9 cellular contexts compared by ENCODE assay signal in genomic region chr6:89298680-89299450, GRCh38. TPM values are rescaled to one million over a fixed set of nuclear protein-coding genes. Genes with fewer than 3 reads are reported as not detected.
A peak's percentile ranks its signal among the peaks of the same experiment; 100 is the strongest.
DNase-seq lines count a peak whose midpoint lies in the region; ATAC-seq and TF ChIP-seq lines count a peak whose summit lies in the region.
"Had no signal": no experiment of that assay in that cellular context is flagged by ENCODE, and none has a peak within 500 bp of the region (broad histone marks: within the 10 kb centered on the region; RNA-seq: fewer than 3 reads in every experiment).

No MANE protein-coding gene starts in this region.

- H3K4me1 ChIP-seq in foreskin keratinocyte (no peaks in the 10 kb centered on the region), adrenal gland (replicated peaks in 1 of 2) (no peaks in the 10 kb centered on the region)

- intact Hi-C loops in adrenal gland (cut with DNase I): no loop called here

- H3K27me3 ChIP-seq in foreskin keratinocyte: peaks cover 76% of the 10 kb centered on the region
- no peaks in the 10 kb centered on the region for H3K27me3 ChIP-seq in adrenal gland

- no peak for TF ChIP-seq POLR2A in adrenal gland (IDR thresholded peaks at IDR 0.05)

- peak; percentile 46 for ATAC-seq in GM18867 (IDR thresholded peaks at IDR 0.05; ENCODE audit: unreplicated experiment)
- ATAC-seq in foreskin keratinocyte: peak; percentile 27

- H3K9me3 ChIP-seq in adrenal gland (replicated peaks in 1 of 3): no peaks in the 10 kb centered on the region
- H3K9me3 ChIP-seq: thoracic aorta had no signal

- no peak overlapping the region for H3K4me3 ChIP-seq in adrenal gland

- H3K27ac ChIP-seq in foreskin keratinocyte: no peak overlapping the region
- no peak overlapping the region for H3K27ac ChIP-seq in adrenal gland

- TF ChIP-seq CTCF in foreskin keratinocyte (conservative IDR thresholded peaks at IDR 0.05): no peak
- TF ChIP-seq CTCF in adrenal gland (IDR thresholded peaks at IDR 0.05): no peak

- WGBS in adrenal gland, 4 donors: 74 to 85% (median 82%) methylated on average over 3 to 4 of the region's 4 CpGs

- no peaks in the 10 kb centered on the region for H3K36me3 ChIP-seq in adrenal gland (replicated peaks in 1 of 2)
- H3K36me3 ChIP-seq: thoracic aorta had no signal

- DNase-seq in HT-29 (ENCODE audit: low spot score) (peak; percentile 93), foreskin keratinocyte (peak in 1 of 2 donors; percentile 18), occipital lobe (lab: John Stamatoyannopoulos, UW) (no peak), iPS-NIHi11 (ENCODE audit: low spot score) (no peak), adrenal gland (no peak), KG1 (lab: John Stamatoyannopoulos, UW) (no peak)
- DNase-seq in activated CD4-positive, alpha-beta T cell treated with anti-CD3 and anti-CD28 coated beads, Interleukin-2, amount 50 U/mL, for 1 hour: peak; percentile 46

RNA-seq across cellular contexts. Expression of gene GABRR2, which starts 16.2 kb away (rescaled TPM):
- total RNA-seq in HT-29 (2014; rRNA removed; shearing (Covaris generic)): not detected in 2 replicates
- total RNA-seq in foreskin keratinocyte (not detected in 2 replicates), occipital lobe (0.16 TPM), adrenal gland (under 1 TPM in 6 of 8 donors, not detected in 2; 0.44 to 0.83 (median 0.79) TPM)
- polyA plus RNA-seq in foreskin keratinocyte (not detected in 2 replicates), adrenal gland (under 1 TPM; 0.17 to 0.48 (median 0.42) TPM)

RNA-seq across cellular contexts. Expression of gene UBE2J1, which starts 53.7 kb away (rescaled TPM):
- 19.9 and 22.1 TPM in 2 replicates for total RNA-seq in HT-29 (2014; rRNA removed; shearing (Covaris generic))
- total RNA-seq in foreskin keratinocyte (26.4 and 27.5 TPM in 2 replicates), occipital lobe (62.5 TPM), adrenal gland (10 to 100 TPM; 27.9 to 55.4 (median 37.9) TPM)
- polyA plus RNA-seq in foreskin keratinocyte (14.0 and 14.9 TPM in 2 replicates), adrenal gland (10 to 100 TPM; 18.4 to 65.6 (median 22.4) TPM)

Comparison
In these comparisons a context has a peak if more than half of its experiments do, and no peak if none do; other contexts are left out.
1. DNase-seq: peak in HT-29 (single experiment) and activated CD4-positive, alpha-beta T cell treated with anti-CD3 and anti-CD28 coated beads, Interleukin-2, amount 50 U/mL, for 1 hour (single experiment); none in occipital lobe (single experiment), iPS-NIHi11 (single experiment), adrenal gland (0 of 7) and KG1 (single experiment).